Comparison of ENCODE assay signal across 9 cellular contexts in genomic region chr11:95147364-95147905, GRCh38. TPM values are rescaled to one million over a fixed set of nuclear protein-coding genes. Genes with fewer than 3 reads are reported as not detected.
DNase-seq lines count a peak whose midpoint lies in the region; ATAC-seq, FAIRE-seq and TF ChIP-seq lines count a peak whose summit lies in the region.
"Had no signal": no experiment of that assay in that cellular context is flagged by ENCODE, and none has a peak within 500 bp of the region (broad histone marks: within the 10 kb centered on the region; RNA-seq: fewer than 3 reads in every experiment).

No MANE protein-coding gene starts in this region.

- peaks cover 44% of the 10 kb centered on the region for H3K4me1 ChIP-seq in PC-3 (ENCODE audit: insufficient read depth, low read length)

- no peak overlapping the region; the same call in 1 of the 2 replicates for H3K4me3 ChIP-seq in PC-3 (ENCODE audit: low read length)

- no peaks in the 10 kb centered on the region for H3K79me2 ChIP-seq in PC-3 (ENCODE audit: low read length)

- CTCF ChIA-PET in PC-3 (lab: Charles Lee) = interaction anchor here (0.6 to 0.7 kb wide), 2 partner anchors 52 to 81 kb away, joined by 3 read pairs; partner anchors contain the start of gene SRSF8

- POLR2A ChIA-PET in PC-3 (lab: Charles Lee; ENCODE audit: unreplicated experiment) = interaction anchor here (0.5 to 0.7 kb wide), 7 partner anchors 15 to 1220 kb away, joined by 3 to 7 read pairs (median 4); partner anchors contain the start of gene SRSF8

- FAIRE-seq in GM12892 (lab: Jason Lieb, UNC) (no peak), GM19239 (lab: Jason Lieb, UNC) (no peak)

- no peaks in the 10 kb centered on the region for H3K9me2 ChIP-seq in PC-3 (replicated peaks; ENCODE audit: low read length)

- H3K36me3 ChIP-seq in PC-3 (ENCODE audit: low read depth, low read length) = no peaks in the 10 kb centered on the region

- intact Hi-C loops in PC-3 (cut with micrococcal nuclease) = loop anchor here (1.0 kb wide), 3 partner anchors 40 to 524 kb away; no protein-coding TSS in a partner anchor

- ATAC-seq in PC-3 = peak; percentile 42
- ATAC-seq in esophagus mucosa = peak; percentile 42
- ATAC-seq in HG02610 (IDR thresholded peaks at IDR 0.05; ENCODE audit: unreplicated experiment) = no peak

- TF ChIP-seq POLR2A in GM12892 (IDR thresholded peaks at IDR 0.05; ENCODE audit: low read depth, low read length) = no peak

- H3K27me3 ChIP-seq in PC-3 (ENCODE audit: low read length) = no peaks in the 10 kb centered on the region

- H4K20me1 ChIP-seq in PC-3 (ENCODE audit: low read length) = no peaks in the 10 kb centered on the region

- peak overlapping the region; percentile 39 for H3K27ac ChIP-seq in PC-3 (ENCODE audit: low read length)

- no peak for TF ChIP-seq CTCF in PC-3 (conservative IDR thresholded peaks at IDR 0.05; ENCODE audit: low read depth, low read length)

- peak; percentile 87 for DNase-seq in ELR (ENCODE audit: low read depth)
- peak; percentile 94 for DNase-seq in PC-3
- DNase-seq in pulmonary artery endothelial cell (ENCODE audit: low read depth, low spot score) = peak; percentile 72
- no peak for DNase-seq in GM12892 (ENCODE audit: insufficient read length)
- no peak for DNase-seq in GM19239 (ENCODE audit: insufficient read length, low spot score)
- DNase-seq in HuH-7.5 (ENCODE audit: low spot score) = no peak
- DNase-seq: stimulated activated naive CD4-positive, alpha-beta T cell treated with Interleukin-2 at 50 U/mL for 16 hours had no signal

- no peaks in the 10 kb centered on the region for H3F3A ChIP-seq in PC-3 (ENCODE audit: low read length, unreplicated experiment)

- H3K9ac ChIP-seq in PC-3 (ENCODE audit: low read length) = no peak overlapping the region

- no peaks in the 10 kb centered on the region for H3K9me3 ChIP-seq in PC-3 (ENCODE audit: low read length)

- H3K4me2 ChIP-seq in PC-3 (ENCODE audit: low read length) = peak overlapping the region; percentile 60

- no TSS peak for BruUV-seq in PC-3 (replicated peaks; lab: Mats Ljungman, UMichigan)

- H2AFZ ChIP-seq in PC-3 (ENCODE audit: low read length) = no peak overlapping the region

RNA-seq across cellular contexts. Expression of gene ENDOD1, which starts 57.8 kb away (rescaled TPM):
- total RNA-seq in PC-3 (2014; rRNA removed) (28.5 and 32.1 TPM in 2 replicates), esophagus mucosa (28.3 TPM), pulmonary artery endothelial cell (29.3 and 58.3 TPM in 2 replicates)
- polyA plus RNA-seq in GM12892 (2012; ENCODE audit: missing spikeins) = 8.5 TPM

Comparison
In these comparisons a context has a peak if more than half of its experiments do, and no peak if none do; other contexts are left out.
1. DNase-seq: peak in ELR (single experiment), PC-3 (single experiment) and pulmonary artery endothelial cell (single experiment); none in GM12892 (single experiment), GM19239 (single experiment) and HuH-7.5 (single experiment).